ENCODE assay signal across 38 cellular contexts in the genomic region with DNA sequence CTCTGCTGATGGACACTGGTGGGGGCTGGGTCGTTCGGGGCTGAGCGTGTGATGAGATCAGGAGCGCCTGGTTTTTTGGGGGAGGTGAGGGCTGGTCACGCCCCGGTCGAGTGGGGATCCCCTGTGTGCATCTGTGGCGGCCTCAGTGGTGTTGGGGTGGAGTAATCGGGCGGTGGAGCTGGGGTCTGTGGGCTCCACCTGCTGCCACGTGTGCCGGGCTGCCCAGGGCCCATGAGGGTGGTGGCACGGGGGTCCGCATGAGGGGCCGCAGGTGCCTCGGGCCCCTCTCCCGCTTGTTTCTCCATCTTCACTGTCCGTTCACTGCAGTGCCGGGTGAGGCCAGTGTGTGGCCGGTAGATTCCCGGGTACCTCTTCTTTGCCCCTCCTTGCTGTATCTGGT. TPM values are rescaled to one million over a fixed set of nuclear protein-coding genes. Genes with fewer than 3 reads are reported as not detected.
"Had no signal": no experiment of that assay in that cellular context is flagged by ENCODE, and none has a peak within 500 bp of the region (broad histone marks: within the 10 kb centered on the region; RNA-seq: fewer than 3 reads in every experiment).

No MANE protein-coding gene starts in this region.

- H3K9me3 ChIP-seq: adrenal gland had no signal

- H3K27me3 ChIP-seq: adrenal gland, body of pancreas, breast epithelium had no signal

- H3K4me1 ChIP-seq: body of pancreas, breast epithelium had no signal

- H3K27me3 Mint-ChIP-seq: activated B cell treated with CpG ODN at 0.5 μM for 24 hours; activated CD4-positive, alpha-beta memory T cell treated with anti-CD3 and anti-CD28 coated beads for 36 hours; activated CD4-positive, alpha-beta T cell treated with anti-CD3 and anti-CD28 coated beads, Interleukin-2, amount 10 ng/mL, durations not matched to agents 24 days and 14 days; activated CD8-positive, alpha-beta T cell treated with anti-CD3 and anti-CD28 coated beads for 36 hours; activated naive CD8-positive, alpha-beta T cell treated with anti-CD3 and anti-CD28 coated beads for 36 hours; activated T-helper 17 cell treated with anti-CD3 and anti-CD28 coated beads, Interleukin-2, amount 50 U/mL, for 72 hours had no signal

- H3K27ac Mint-ChIP-seq: activated B cell treated with CpG ODN at 0.5 μM for 24 hours; activated CD4-positive, alpha-beta memory T cell treated with anti-CD3 and anti-CD28 coated beads for 36 hours; activated CD4-positive, alpha-beta T cell treated with anti-CD3 and anti-CD28 coated beads, Interleukin-2, amount 10 ng/mL, durations not matched to agents 24 days and 14 days; activated CD8-positive, alpha-beta T cell treated with anti-CD3 and anti-CD28 coated beads for 36 hours; activated naive CD4-positive, alpha-beta T cell treated with anti-CD3 and anti-CD28 coated beads for 36 hours; activated naive CD4-positive, alpha-beta T cell treated with anti-CD3 and anti-CD28 coated beads, Interleukin-2, amount 50 U/mL, for 72 hours; activated naive CD8-positive, alpha-beta T cell treated with anti-CD3 and anti-CD28 coated beads for 36 hours; activated T-cell treated with anti-CD3 and anti-CD28 coated beads, Interleukin-2, amount 50 U/mL, for 72 hours; activated T-helper 1 cell treated with anti-CD3 and anti-CD28 coated beads, Interleukin-12 subunit alpha, Interleukin-12 subunit beta, Interleukin-2, Interleukin-4 antibody, amounts not matched to agents 30 ng/mL and 10 ng/mL and 1 ng/mL, durations not matched to agents 14 hours and 24 hours and 36 hours; activated T-helper 17 cell treated with anti-CD3 and anti-CD28 coated beads, Interleukin-2, amount 50 U/mL, for 72 hours; T-helper 1 cell treated with Interleukin-12 subunit alpha and Interleukin-12 subunit beta and Interleukin-4 antibody, amounts not matched to agents 30 μg/mL and 1 μg/mL, for 36 hours; T-helper 2 cell treated with Interferon-gamma antibody and Interleukin-4, amounts not matched to agents 5 μg/mL and 100 μg/mL, for 36 hours had no signal

- H3K36me3 ChIP-seq: adrenal gland, brain microvascular endothelial cell, breast epithelium had no signal

- H3K4me1 Mint-ChIP-seq: activated B cell treated with CpG ODN at 0.5 μM for 24 hours; activated CD4-positive, alpha-beta T cell treated with anti-CD3 and anti-CD28 coated beads, Interleukin-2, amount 10 ng/mL, durations not matched to agents 24 days and 14 days had no signal

- H3K9me3 Mint-ChIP-seq: activated CD4-positive, alpha-beta T cell treated with anti-CD3 and anti-CD28 coated beads, Interleukin-2, amount 10 ng/mL, durations not matched to agents 24 days and 14 days; activated T-helper 1 cell treated with anti-CD3 and anti-CD28 coated beads, Interleukin-12 subunit alpha, Interleukin-12 subunit beta, Interleukin-2, Interleukin-4 antibody, amounts not matched to agents 30 ng/mL and 10 ng/mL and 1 ng/mL, durations not matched to agents 14 hours and 24 hours and 36 hours; T-helper 2 cell treated with Interferon-gamma antibody and Interleukin-4, amounts not matched to agents 5 μg/mL and 100 μg/mL, for 36 hours had no signal

- DNase-seq: activated B cell treated with CpG ODN at 0.5 μM for 24 hours; activated CD4-positive, alpha-beta memory T cell treated with anti-CD3 and anti-CD28 coated beads for 36 hours; activated CD4-positive, alpha-beta T cell treated with anti-CD3 and anti-CD28 coated beads for 4 hours; activated CD4-positive, alpha-beta T cell treated with anti-CD3 and anti-CD28 coated beads, Interleukin-2, amount 10 ng/mL, durations not matched to agents 24 days and 14 days; activated CD4-positive, alpha-beta T cell treated with anti-CD3 and anti-CD28 coated beads, Interleukin-2, amount 50 U/mL, for 1 hour; activated CD4-positive, alpha-beta T cell treated with anti-CD3 and anti-CD28 coated beads, Interleukin-2, amount 50 U/mL, for 4 hours; activated CD4-positive, CD25-positive, alpha-beta regulatory T cell treated with anti-CD3 and anti-CD28 coated beads, Interleukin-2, amount 50 U/mL, for 72 hours; activated CD8-positive, alpha-beta memory T cell treated with anti-CD3 and anti-CD28 coated beads, Interleukin-2, amount 50 U/mL, for 4 hours; activated CD8-positive, alpha-beta T cell treated with anti-CD3 and anti-CD28 coated beads for 36 hours; activated effector memory CD4-positive, alpha-beta T cell treated with anti-CD3 and anti-CD28 coated beads, Interleukin-2, amount 50 U/mL, for 16 hours; activated gamma-delta T cell treated with Interleukin-2 at 50 U/mL for 16 hours; activated naive CD4-positive, alpha-beta T cell; activated naive CD4-positive, alpha-beta T cell treated with anti-CD3 and anti-CD28 coated beads for 36 hours; activated naive CD4-positive, alpha-beta T cell treated with anti-CD3 and anti-CD28 coated beads, Interleukin-2, amount 50 U/mL, for 16 hours; activated naive CD8-positive, alpha-beta T cell treated with anti-CD3 and anti-CD28 coated beads for 36 hours; activated T-cell treated with anti-CD3 and anti-CD28 coated beads for 4 hours; activated T-cell treated with anti-CD3 and anti-CD28 coated beads, Interleukin-2, amount 50 U/mL, for 1 hour; activated T-cell treated with anti-CD3 and anti-CD28 coated beads, Interleukin-2, amount 50 U/mL, for 4 hours; activated T-cell treated with anti-CD3 and anti-CD28 coated beads, Interleukin-2, amount 50 U/mL, for 72 hours; adrenal gland; amniotic stem cell; body of pancreas; brain microvascular endothelial cell; central memory CD4-positive, alpha-beta T cell; T-helper 1 cell; T-helper 2 cell; T-helper 9 cell had no signal

- H3K4me3 ChIP-seq: adrenal gland, body of pancreas, breast epithelium had no signal

- H3K4me3 Mint-ChIP-seq: activated B cell treated with CpG ODN at 0.5 μM for 24 hours; activated CD4-positive, alpha-beta memory T cell treated with anti-CD3 and anti-CD28 coated beads for 36 hours; activated CD4-positive, alpha-beta T cell treated with anti-CD3 and anti-CD28 coated beads, Interleukin-2, amount 10 ng/mL, durations not matched to agents 24 days and 14 days; activated CD8-positive, alpha-beta T cell treated with anti-CD3 and anti-CD28 coated beads for 36 hours; activated naive CD4-positive, alpha-beta T cell treated with anti-CD3 and anti-CD28 coated beads for 36 hours; activated naive CD8-positive, alpha-beta T cell treated with anti-CD3 and anti-CD28 coated beads for 36 hours; activated T-cell treated with anti-CD3 and anti-CD28 coated beads, Interleukin-2, amount 50 U/mL, for 4 hours; activated T-cell treated with anti-CD3 and anti-CD28 coated beads, Interleukin-2, amount 50 U/mL, for 72 hours; activated T-helper 1 cell treated with anti-CD3 and anti-CD28 coated beads, Interleukin-12 subunit alpha, Interleukin-12 subunit beta, Interleukin-2, Interleukin-4 antibody, amounts not matched to agents 30 ng/mL and 10 ng/mL and 1 ng/mL, durations not matched to agents 14 hours and 24 hours and 36 hours; activated T-helper 17 cell treated with anti-CD3 and anti-CD28 coated beads, Interleukin-2, amount 50 U/mL, for 72 hours; T-helper 1 cell treated with Interleukin-12 subunit alpha and Interleukin-12 subunit beta and Interleukin-4 antibody, amounts not matched to agents 30 μg/mL and 1 μg/mL, for 36 hours; T-helper 2 cell treated with Interferon-gamma antibody and Interleukin-4, amounts not matched to agents 5 μg/mL and 100 μg/mL, for 36 hours had no signal

- H3K27ac ChIP-seq: adrenal gland, body of pancreas, brain microvascular endothelial cell, breast epithelium, VCaP had no signal

- FAIRE-seq: astrocyte, TTC549 had no signal

- ATAC-seq: activated CD8-positive, alpha-beta T cell treated with anti-CD3 and anti-CD28 coated beads for 36 hours; activated naive CD4-positive, alpha-beta T cell treated with anti-CD3 and anti-CD28 coated beads, Interleukin-2, amount 50 U/mL, for 72 hours; activated T-cell treated with anti-CD3 and anti-CD28 coated beads, Interleukin-2, amount 50 U/mL, for 4 hours; activated T-cell treated with anti-CD3 and anti-CD28 coated beads, Interleukin-2, amount 50 U/mL, for 72 hours; activated T-helper 17 cell treated with anti-CD3 and anti-CD28 coated beads, Interleukin-2, amount 50 U/mL, for 72 hours; body of pancreas had no signal

RNA-seq across cellular contexts. Expression of a gene that starts 48.2 kb away (rescaled TPM):
- total RNA-seq: activated B cell treated with CpG ODN at 0.5 μM for 24 hours; activated CD4-positive, alpha-beta memory T cell treated with anti-CD3 and anti-CD28 coated beads for 36 hours; activated CD4-positive, alpha-beta T cell treated with anti-CD3 and anti-CD28 coated beads, Interleukin-2, amount 10 ng/mL, durations not matched to agents 24 days and 14 days; activated CD8-positive, alpha-beta memory T cell treated with anti-CD3 and anti-CD28 coated beads for 36 hours; activated CD8-positive, alpha-beta T cell treated with anti-CD3 and anti-CD28 coated beads for 36 hours; activated naive CD4-positive, alpha-beta T cell treated with anti-CD3 and anti-CD28 coated beads for 36 hours; activated naive CD4-positive, alpha-beta T cell treated with anti-CD3 and anti-CD28 coated beads, Interleukin-2, amount 50 U/mL, for 72 hours; activated naive CD8-positive, alpha-beta T cell treated with anti-CD3 and anti-CD28 coated beads for 36 hours; activated T-cell treated with anti-CD3 and anti-CD28 coated beads, Interleukin-2, amount 50 U/mL, for 4 hours; activated T-cell treated with anti-CD3 and anti-CD28 coated beads, Interleukin-2, amount 50 U/mL, for 72 hours; activated T-helper 17 cell treated with anti-CD3 and anti-CD28 coated beads, Interleukin-2, amount 50 U/mL, for 72 hours; astrocyte; body of pancreas; breast epithelium had no signal
- polyA plus RNA-seq: aorta had no signal
